1 cellular context compared by ENCODE assay signal in genomic region chr3:156792945-156793344, GRCh38.
TF ChIP-seq lines count a peak whose summit lies in the region.

No MANE protein-coding gene starts in this region.

TF ChIP-seq in HepG2, 621 proteins besides CTCF, POLR2A, EP300 and RAD21 (continued from another document):
- TF ChIP-seq POGK (CRISPR knock-in tag; conservative IDR thresholded peaks at IDR 0.05), result no peak
- no peak for TF ChIP-seq MAX (IDR thresholded peaks at IDR 0.05)
- TF ChIP-seq ZNF639 (CRISPR knock-in tag; conservative IDR thresholded peaks at IDR 0.05), result no peak
- TF ChIP-seq ATF1 (CRISPR knock-in tag; IDR thresholded peaks at IDR 0.05), result no peak
- TF ChIP-seq ZNF225 (CRISPR knock-in tag; IDR thresholded peaks at IDR 0.05), result no peak
- no peak for TF ChIP-seq SYNCRIP (IDR thresholded peaks at IDR 0.05; ENCODE audit: insufficient read depth, low read depth, low read length)
- TF ChIP-seq CREB3 (CRISPR knock-in tag; IDR thresholded peaks at IDR 0.05), result no peak
- TF ChIP-seq ZNF879 (CRISPR knock-in tag; IDR thresholded peaks at IDR 0.05), result no peak
- no peak for TF ChIP-seq CREBL2 (CRISPR knock-in tag; IDR thresholded peaks at IDR 0.05; ENCODE audit: borderline replicate concordance)
- TF ChIP-seq SALL2 (CRISPR knock-in tag; IDR thresholded peaks at IDR 0.05), result no peak
- no peak for TF ChIP-seq ZNF24 (IDR thresholded peaks at IDR 0.05)
- TF ChIP-seq POLR2AphosphoS2 (IDR thresholded peaks at IDR 0.05; ENCODE audit: low read depth, low read length), result no peak
- no peak for TF ChIP-seq ZNF614 (CRISPR knock-in tag; IDR thresholded peaks at IDR 0.05; ENCODE audit: borderline replicate concordance)
